ENCODE assay signal across 8 cellular contexts in the genomic region with DNA sequence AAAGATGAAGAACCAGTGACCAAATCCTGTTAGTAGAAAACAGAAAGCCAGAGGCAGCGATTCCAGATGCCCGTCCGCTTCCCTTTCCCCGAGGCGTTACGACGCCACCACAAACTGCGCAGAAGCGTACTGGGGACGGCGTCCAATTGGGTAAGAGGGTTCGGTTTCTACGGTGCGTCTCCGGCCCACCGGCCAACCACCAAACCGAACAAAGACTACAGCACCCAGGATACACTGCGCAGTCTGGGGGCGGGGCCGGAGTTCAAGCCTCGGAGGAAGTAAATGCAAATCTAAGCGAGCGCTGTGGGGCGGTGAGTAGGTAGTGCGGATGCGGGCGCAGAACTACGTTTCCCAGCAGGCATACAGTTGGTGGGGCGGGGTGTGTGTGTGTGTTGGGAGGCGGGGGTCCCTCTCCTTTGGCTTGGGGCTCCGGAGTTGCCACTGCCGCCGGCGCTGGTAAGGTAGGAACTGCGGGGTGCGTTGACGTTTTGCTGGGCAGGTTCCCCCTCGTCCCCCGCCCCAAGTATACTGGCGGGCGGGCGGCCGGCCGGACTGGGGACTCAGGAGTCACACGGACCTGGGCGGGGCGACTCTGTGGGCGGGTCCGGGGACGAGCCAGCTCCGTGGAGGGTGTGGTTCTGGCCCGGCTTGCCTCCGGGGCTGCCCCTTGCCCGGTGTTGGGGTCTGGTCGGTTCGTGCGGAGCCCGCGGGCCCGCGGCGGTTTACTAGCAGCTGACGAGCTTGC. TPM values are rescaled to one million over a fixed set of nuclear protein-coding genes. Genes with fewer than 3 reads are reported as not detected.
DNase-seq lines count a peak whose midpoint lies in the region; ATAC-seq and TF ChIP-seq lines count a peak whose summit lies in the region.

TSS of gene SWT1 (plus strand) at position 314 of the 745 bp plus-strand sequence. CDS start 3,675 bp downstream, outside the sequence.
A gene with protein sequence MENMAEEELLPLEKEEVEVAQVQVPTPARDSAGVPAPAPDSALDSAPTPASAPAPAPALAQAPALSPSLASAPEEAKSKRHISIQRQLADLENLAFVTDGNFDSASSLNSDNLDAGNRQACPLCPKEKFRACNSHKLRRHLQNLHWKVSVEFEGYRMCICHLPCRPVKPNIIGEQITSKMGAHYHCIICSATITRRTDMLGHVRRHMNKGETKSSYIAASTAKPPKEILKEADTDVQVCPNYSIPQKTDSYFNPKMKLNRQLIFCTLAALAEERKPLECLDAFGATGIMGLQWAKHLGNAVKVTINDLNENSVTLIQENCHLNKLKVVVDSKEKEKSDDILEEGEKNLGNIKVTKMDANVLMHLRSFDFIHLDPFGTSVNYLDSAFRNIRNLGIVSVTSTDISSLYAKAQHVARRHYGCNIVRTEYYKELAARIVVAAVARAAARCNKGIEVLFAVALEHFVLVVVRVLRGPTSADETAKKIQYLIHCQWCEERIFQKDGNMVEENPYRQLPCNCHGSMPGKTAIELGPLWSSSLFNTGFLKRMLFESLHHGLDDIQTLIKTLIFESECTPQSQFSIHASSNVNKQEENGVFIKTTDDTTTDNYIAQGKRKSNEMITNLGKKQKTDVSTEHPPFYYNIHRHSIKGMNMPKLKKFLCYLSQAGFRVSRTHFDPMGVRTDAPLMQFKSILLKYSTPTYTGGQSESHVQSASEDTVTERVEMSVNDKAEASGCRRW (minus strand): TSS at position 100 of the 745 bp plus-strand sequence. CDS start 241 bp downstream, outside the sequence.

- H3K9me3 Mint-ChIP-seq in GM23338 = no peaks in the 10 kb centered on the region; the same call in 1 of the 3 replicates
- H3K9me3 Mint-ChIP-seq in natural killer cell = no peaks in the 10 kb centered on the region

- DNase-seq in GM23338 (ENCODE audit: low spot score) (peak; percentile 100), LHCN-M2 (ENCODE audit: low read depth) (peak; percentile 99), RPMI8226 (peak; percentile 100), fibroblast of peridontal ligament (ENCODE audit: extremely low read depth) (peak; percentile 98), natural killer cell (peak; percentile 96)
- peak; percentile 98 for DNase-seq in activated T-helper 9 cell treated with anti-CD3 and anti-CD28 coated beads, Interleukin-2, amount 50 U/mL, for 16 hours (ENCODE audit: low read depth)
- peak; percentile 99 for DNase-seq in stimulated activated naive CD4-positive, alpha-beta T cell treated with Interleukin-2 at 50 U/mL for 16 hours (lab: John Stamatoyannopoulos, UW)

- H3K79me2 ChIP-seq in DOHH2 (ENCODE audit: control insufficient read depth, low read length) (peaks cover 33% of the 10 kb centered on the region), GM23338 (replicated peaks; ENCODE audit: insufficient read depth) (peaks cover 10% of the 10 kb centered on the region)

- H3K4me2 ChIP-seq in DOHH2 (ENCODE audit: low read length) (peak within 1 kb of the TSS; percentile 79), GM23338 (peak within 1 kb of the TSS; percentile 98)

- intact Hi-C loops in natural killer cell (cut with micrococcal nuclease) = loop anchor here (1.0 to 10.0 kb wide), 6 partner anchors 112 to 538 kb away; partner anchors contain the start of genes EDEM3, IVNS1ABP, NIBAN1 and RNF2

- peak within 1 kb of the TSS; percentile 99 for H2AFZ ChIP-seq in GM23338

- H4K20me1 ChIP-seq in DOHH2 (ENCODE audit: control insufficient read depth, insufficient read depth, low read depth, low read length) = no peaks in the 10 kb centered on the region
- H4K20me1 ChIP-seq in GM23338 (replicated peaks; ENCODE audit: insufficient read depth) = no peaks in the 10 kb centered on the region

- H3K4me1 Mint-ChIP-seq in GM23338 (peaks cover 12% of the 10 kb centered on the region), natural killer cell (peaks cover 27 to 37% of the 10 kb centered on the region in 2 donors)

- peaks cover 6% of the 10 kb centered on the region for H3K27me3 Mint-ChIP-seq in GM23338 (ENCODE audit: insufficient read depth, low read depth, poor library complexity)
- no peaks in the 10 kb centered on the region for H3K27me3 Mint-ChIP-seq in natural killer cell (ENCODE audit: low read depth in 2 of 2)

- no peaks in the 10 kb centered on the region for H3F3A ChIP-seq in DOHH2 (ENCODE audit: control insufficient read depth, insufficient read depth)
- H3F3A ChIP-seq in GM23338 (replicated peaks; ENCODE audit: low read depth) = no peaks in the 10 kb centered on the region

- no peak for TF ChIP-seq CTCF in DOHH2 (IDR thresholded peaks at IDR 0.05; ENCODE audit: low read depth, low read length, poor library complexity, severe bottlenecking)
- TF ChIP-seq CTCF in GM23338 (conservative IDR thresholded peaks at IDR 0.05; ENCODE audit: low read depth in 2 of 2) = no peak
- TF ChIP-seq CTCF in natural killer cell (IDR thresholded peaks at IDR 0.05) = no peak

- H3K4me3 ChIP-seq in DOHH2 (ENCODE audit: low read length) (peak within 1 kb of the TSS; percentile 97), GM23338 (peak within 1 kb of the TSS; percentile 79)

- peak within 1 kb of the TSS; percentile 99 for H3K27ac Mint-ChIP-seq in GM23338
- peak within 1 kb of the TSS; percentile 95 to 99 for H3K27ac Mint-ChIP-seq in natural killer cell

- H3K27ac ChIP-seq in DOHH2 (ENCODE audit: low read depth, low read length) = peak within 1 kb of the TSS; percentile 67
- H3K27ac ChIP-seq in GM23338 (ENCODE audit: low read depth) = peak within 1 kb of the TSS; percentile 91

- no peaks in the 10 kb centered on the region for H3K9me2 ChIP-seq in DOHH2 (replicated peaks; ENCODE audit: control insufficient read depth, low read length)
- no peaks in the 10 kb centered on the region for H3K9me2 ChIP-seq in GM23338 (ENCODE audit: insufficient read depth)

- H3K36me3 Mint-ChIP-seq in GM23338 (ENCODE audit: low read depth) (no peaks in the 10 kb centered on the region), natural killer cell (no peaks in the 10 kb centered on the region)

- H3K36me3 ChIP-seq in DOHH2 (ENCODE audit: control insufficient read depth, low read length) = peaks cover 16% of the 10 kb centered on the region
- H3K36me3 ChIP-seq in GM23338 (ENCODE audit: insufficient read depth) = no peaks in the 10 kb centered on the region

- H3K4me1 ChIP-seq in DOHH2 (ENCODE audit: control insufficient read depth, low read length) = peaks cover 45% of the 10 kb centered on the region
- peaks cover 11% of the 10 kb centered on the region for H3K4me1 ChIP-seq in GM23338 (ENCODE audit: insufficient read depth)

- H3K27me3 ChIP-seq in DOHH2 (ENCODE audit: control insufficient read depth, low read length) (no peaks in the 10 kb centered on the region), GM23338 (ENCODE audit: insufficient read depth) (peaks cover 5% of the 10 kb centered on the region)

- H3K9me3 ChIP-seq in DOHH2 (ENCODE audit: control insufficient read depth, insufficient read depth, low read length) = no peaks in the 10 kb centered on the region

- H3K4me3 Mint-ChIP-seq in GM23338 (peak within 1 kb of the TSS; percentile 96), natural killer cell (peak within 1 kb of the TSS; percentile 100)

- ATAC-seq in GM23338 (peak; percentile 91), natural killer cell (peak; percentile 89 to 98 (median 91))

TF ChIP-seq in GM23338, 12 proteins besides CTCF, POLR2A, EP300 and RAD21 (continues in another document):
- no peak for TF ChIP-seq ZNF331 (CRISPR knock-in tag; IDR thresholded peaks at IDR 0.05; ENCODE audit: low read depth)
- TF ChIP-seq CREB1 (CRISPR knock-in tag; IDR thresholded peaks at IDR 0.05; ENCODE audit: low read depth) = peak; percentile 71; the same call in 1 of the 2 replicates
- no peak for TF ChIP-seq EZH2 (IDR thresholded peaks at IDR 0.05; ENCODE audit: low read depth, unreplicated experiment)
- no peak for TF ChIP-seq NANOG (IDR thresholded peaks at IDR 0.05; ENCODE audit: borderline replicate concordance)

RNA-seq across cellular contexts. Expression of gene SWT1, which starts in this region (rescaled TPM):
- total RNA-seq in GM23338 (2014; rRNA removed; shearing (Covaris generic)) = 5.7 TPM in 2 replicates
- polyA plus RNA-seq in GM23338 (2016; fragmentation: Nextera tagmentation; extraction: Ambion mirVana) = 2.3 and 3.6 TPM in 2 replicates
- 3.4 and 4.2 TPM in 2 replicates for total RNA-seq in LHCN-M2 (2014; rRNA removed)
- polyA plus RNA-seq in LHCN-M2 (2012) = 0.66 TPM
- 1 to 10 TPM; 4.0 to 5.3 (median 5.1) TPM for total RNA-seq in natural killer cell

RNA-seq across cellular contexts. Expression of the second gene that starts in this region (rescaled TPM):
- total RNA-seq in GM23338 (2014; rRNA removed; shearing (Covaris generic)) = 30.0 and 30.8 TPM in 2 replicates
- polyA plus RNA-seq in GM23338 (2016; fragmentation: Nextera tagmentation; extraction: Ambion mirVana) = 10.7 and 11.7 TPM in 2 replicates
- 27.6 and 29.2 TPM in 2 replicates for total RNA-seq in LHCN-M2 (2014; rRNA removed)
- polyA plus RNA-seq in LHCN-M2 (2012) = 5.3 TPM
- 1 to 10 TPM; 4.4 to 8.2 (median 4.9) TPM for total RNA-seq in natural killer cell

Comparison
In these comparisons a context has a peak if more than half of its experiments do, and no peak if none do; other contexts are left out.
1. Peak in every context shown above with its lines: DNase-seq, ATAC-seq, H3K4me3 ChIP-seq and H3K27ac ChIP-seq.